In genomic region chr3:126696701-126697267, GRCh38 we compare ENCODE assay signal across 24 cellular contexts.
"Had no signal": no experiment of that assay in that cellular context is flagged by ENCODE, and none has a peak within 500 bp of the region (broad histone marks: within the 10 kb centered on the region; RNA-seq: fewer than 3 reads in every experiment).

No MANE protein-coding gene starts in this region.

- H3K9me3 ChIP-seq: left ventricle myocardium inferior, mucosa of descending colon, thoracic aorta, vagina had no signal

- H3K27me3 ChIP-seq: vagina had no signal

- H3K4me3 ChIP-seq: heart right ventricle, left ventricle myocardium inferior, mucosa of descending colon, skin epidermis, thoracic aorta, vagina had no signal

- H3K4me1 ChIP-seq: foreskin keratinocyte, heart right ventricle, left ventricle myocardium inferior, vagina had no signal

- DNase-seq: activated CD4-positive, alpha-beta T cell treated with anti-CD3 and anti-CD28 coated beads for 36 hours; activated CD4-positive, CD25-positive, alpha-beta regulatory T cell; activated CD8-positive, alpha-beta memory T cell treated with anti-CD3 and anti-CD28 coated beads for 24 hours; activated gamma-delta T cell; activated naive CD4-positive, alpha-beta T cell treated with anti-CD3 and anti-CD28 coated beads, Interleukin-2, amount 10 ng/mL, durations not matched to agents 7 days and 5 days; activated naive CD8-positive, alpha-beta T cell treated with anti-CD3 and anti-CD28 coated beads, Interleukin-2, amount 10 ng/mL, durations not matched to agents 7 days and 5 days; brain microvascular endothelial cell; central memory CD4-positive, alpha-beta T cell; endodermal cell; foreskin keratinocyte; heart right ventricle; left ventricle myocardium inferior; mucosa of descending colon; posterior cingulate gyrus; right cardiac atrium; stimulated activated CD4-positive, alpha-beta T cell treated with anti-CD3 and anti-CD28 coated beads, Interleukin-12 subunit alpha, Interleukin-12 subunit beta, amount 100 ng/mL, for 4 hours; stimulated activated CD4-positive, alpha-beta T cell treated with anti-CD3 and anti-CD28 coated beads, Interleukin-4, amount 100 ng/mL, for 1 hour; T-cell had no signal

- FAIRE-seq: astrocyte had no signal

- H3K27ac ChIP-seq: brain microvascular endothelial cell, foreskin keratinocyte, heart right ventricle, left ventricle myocardium inferior, skin epidermis, vagina had no signal

- H3K36me3 ChIP-seq: brain microvascular endothelial cell, heart right ventricle, left ventricle myocardium inferior, thoracic aorta, vagina had no signal

- ATAC-seq: activated CD4-positive, alpha-beta T cell treated with anti-CD3 and anti-CD28 coated beads for 36 hours; esophagus mucosa; foreskin keratinocyte; heart right ventricle; mucosa of descending colon; natural killer cell treated with Interleukin-12 subunit alpha and Interleukin-12 subunit beta and Interleukin-15 and Interleukin-18, amount 100 ng/mL, for 72 hours; right cardiac atrium; T-cell had no signal
